Comparison of ENCODE assay signal across 20 cellular contexts in genomic region chr4:107468812-107469211, GRCh38.
DNase-seq lines count a peak whose midpoint lies in the region; ATAC-seq and TF ChIP-seq lines count a peak whose summit lies in the region.
"Had no signal": no experiment of that assay in that cellular context is flagged by ENCODE, and none has a peak within 500 bp of the region (broad histone marks: within the 10 kb centered on the region; RNA-seq: fewer than 3 reads in every experiment).

No MANE protein-coding gene starts in this region.

- H3K9me3 ChIP-seq in right cardiac atrium (ENCODE audit: control insufficient read depth, low read length), result no peaks in the 10 kb centered on the region
- H3K9me3 ChIP-seq: BLaER1, stomach, upper lobe of left lung had no signal

- no peaks in the 10 kb centered on the region for H3K4me1 ChIP-seq in right cardiac atrium (ENCODE audit: control insufficient read depth, insufficient read depth, low read length)
- H3K4me1 ChIP-seq: BLaER1, stomach, upper lobe of left lung had no signal

- TF ChIP-seq CTCF in AG10803 (conservative IDR thresholded peaks at IDR 0.05; ENCODE audit: low read length) (no peak), fibroblast of mammary gland (conservative IDR thresholded peaks at IDR 0.05; ENCODE audit: control insufficient read depth, insufficient read depth, low read depth, low read length) (no peak)

- H3K27ac ChIP-seq in right cardiac atrium (ENCODE audit: low read length), result no peak overlapping the region
- H3K27ac ChIP-seq: BLaER1, coronary artery, stomach, upper lobe of left lung had no signal

- no peak overlapping the region for H3K4me3 ChIP-seq in AG10803 (ENCODE audit: low read length)
- no peak overlapping the region for H3K4me3 ChIP-seq in fibroblast of mammary gland (ENCODE audit: control insufficient read depth, low read depth, low read length)
- H3K4me3 ChIP-seq in right cardiac atrium (ENCODE audit: low read length), result no peak overlapping the region
- H3K4me3 ChIP-seq: BLaER1, coronary artery, stomach, upper lobe of left lung had no signal

- H3K27me3 ChIP-seq in right cardiac atrium (ENCODE audit: control insufficient read depth, insufficient read depth), result no peaks in the 10 kb centered on the region
- H3K27me3 ChIP-seq: BLaER1, stomach, upper lobe of left lung had no signal

- ATAC-seq in GM19351 (IDR thresholded peaks at IDR 0.05; ENCODE audit: unreplicated experiment) (peak; percentile 89), HG03442 (IDR thresholded peaks at IDR 0.05; ENCODE audit: unreplicated experiment) (peak; percentile 57), HG03342 (IDR thresholded peaks at IDR 0.05; ENCODE audit: unreplicated experiment) (no peak), HG03571 (IDR thresholded peaks at IDR 0.05; ENCODE audit: unreplicated experiment) (no peak), right cardiac atrium (no peak)
- ATAC-seq: WTC11 had no signal

- DNase-seq in AG10803 (ENCODE audit: low read depth) (peak; percentile 9), fibroblast of mammary gland (ENCODE audit: low read depth) (peak; percentile 1), NCI-H2196 (lab: John Stamatoyannopoulos, UW; ENCODE audit: unreplicated experiment) (no peak), right cardiac atrium (no peak)
- DNase-seq: activated CD4-positive, alpha-beta T cell treated with anti-CD3 and anti-CD28 coated beads, Interleukin-2, amount 50 U/mL, for 4 hours; activated effector memory CD4-positive, alpha-beta T cell treated with anti-CD3 and anti-CD28 coated beads, Interleukin-2, amount 50 U/mL, for 16 hours; Calu3; KBM-7; NCI-H1092; NCI-H2029 treated with DMSO at 0.1 percent for 48 hours; NK-92 treated with Interleukin-12 subunit alpha and Interleukin-12 subunit beta, amount 100 ng/mL, for 24 hours; stomach had no signal

- intact Hi-C loops in right cardiac atrium (cut with DNase I), result no loop called here

- 76% methylated on average over 3 of the region's 3 CpGs for WGBS in right cardiac atrium

Comparison
In these comparisons a context has a peak if more than half of its experiments do, and no peak if none do; other contexts are left out.
1. DNase-seq: peak in AG10803 (single experiment) and fibroblast of mammary gland (single experiment); none in NCI-H2196 (single experiment) and right cardiac atrium (0 of 3).
2. ATAC-seq: peak in GM19351 (single experiment) and HG03442 (single experiment); none in HG03342 (single experiment), HG03571 (single experiment) and right cardiac atrium (0 of 2).